8 cellular contexts compared by ENCODE assay signal in genomic region chrX:13087322-13088154, GRCh38. TPM values are rescaled to one million over a fixed set of nuclear protein-coding genes. Genes with fewer than 3 reads are reported as not detected.
DNase-seq lines count a peak whose midpoint lies in the region; ATAC-seq and TF ChIP-seq lines count a peak whose summit lies in the region.

No MANE protein-coding gene starts in this region.

- TF ChIP-seq CTCF in Panc1 (IDR thresholded peaks at IDR 0.05) (no peak), osteocyte (IDR thresholded peaks at IDR 0.05) (no peak)

- intact Hi-C loops in Panc1 (cut with micrococcal nuclease; ENCODE audit: unreplicated experiment) = no loop called here

- no peaks in the 10 kb centered on the region for H3K36me3 Mint-ChIP-seq in activated naive CD4-positive, alpha-beta T cell treated with anti-CD3 and anti-CD28 coated beads, Interleukin-2, amount 50 U/mL, for 24 hours
- H3K36me3 Mint-ChIP-seq in osteocyte (ENCODE audit: unreplicated experiment) = no peaks in the 10 kb centered on the region

- H3K4me1 ChIP-seq in Panc1 (ENCODE audit: control insufficient read depth, insufficient read depth, low read length) = no peaks in the 10 kb centered on the region

- in situ Hi-C loops in Panc1 (cut with HindIII; ENCODE audit: low pct_unique_long_range_greater_than_20kb, low sequenced_read_pairs) = no loop called here

- H3K4me3 ChIP-seq in Panc1 (ENCODE audit: low read depth in 2 of 2, low read length in 2 of 2) = no peak overlapping the region

- BruUV-seq in Panc1 (replicated peaks; lab: Mats Ljungman, UMichigan) = no TSS peak

- H3K4me3 Mint-ChIP-seq in activated naive CD4-positive, alpha-beta T cell treated with anti-CD3 and anti-CD28 coated beads, Interleukin-2, amount 50 U/mL, for 24 hours = peak overlapping the region; percentile 86
- H3K4me3 Mint-ChIP-seq in osteocyte (ENCODE audit: unreplicated experiment) = no peak overlapping the region

- no peaks in the 10 kb centered on the region for H3K27me3 ChIP-seq in Panc1 (ENCODE audit: control insufficient read depth, insufficient read depth, low read length)

- H3K4me1 Mint-ChIP-seq in activated naive CD4-positive, alpha-beta T cell treated with anti-CD3 and anti-CD28 coated beads, Interleukin-2, amount 50 U/mL, for 24 hours = peaks cover 92% of the 10 kb centered on the region
- H3K4me1 Mint-ChIP-seq in osteocyte (ENCODE audit: unreplicated experiment) = peaks cover 8% of the 10 kb centered on the region

- peak overlapping the region; percentile 34; the same call in 1 of the 2 replicates for H3K27ac ChIP-seq in Panc1 (ENCODE audit: low read length)

- no peaks in the 10 kb centered on the region for H3K27me3 Mint-ChIP-seq in activated naive CD4-positive, alpha-beta T cell treated with anti-CD3 and anti-CD28 coated beads, Interleukin-2, amount 50 U/mL, for 24 hours
- no peaks in the 10 kb centered on the region for H3K27me3 Mint-ChIP-seq in osteocyte (ENCODE audit: unreplicated experiment)

- H3K27ac Mint-ChIP-seq in activated naive CD4-positive, alpha-beta T cell treated with anti-CD3 and anti-CD28 coated beads, Interleukin-2, amount 50 U/mL, for 24 hours = peak overlapping the region; percentile 99
- peak overlapping the region; percentile 6 for H3K27ac Mint-ChIP-seq in osteocyte (ENCODE audit: unreplicated experiment)

- DNase-seq in Panc1 (ENCODE audit: low read depth, low spot score) (no peak), osteocyte (ENCODE audit: extremely low spot score, unreplicated experiment) (no peak), UCSD-AML1 (lab: John Stamatoyannopoulos, UW; ENCODE audit: unreplicated experiment) (no peak), NCI-H2081 (lab: John Stamatoyannopoulos, UW) (no peak), SHP77 treated with DMSO at 0.1 percent for 48 hours (lab: John Stamatoyannopoulos, UW) (no peak)

- POLR2A ChIA-PET in Panc1 (lab: Charles Lee) = no interaction called here

- H3K9me3 Mint-ChIP-seq in activated naive CD4-positive, alpha-beta T cell treated with anti-CD3 and anti-CD28 coated beads, Interleukin-2, amount 50 U/mL, for 24 hours = no peaks in the 10 kb centered on the region
- H3K9me3 Mint-ChIP-seq in osteocyte (ENCODE audit: unreplicated experiment) = no peaks in the 10 kb centered on the region

- no peaks in the 10 kb centered on the region for H3K36me3 ChIP-seq in Panc1 (ENCODE audit: control insufficient read depth, insufficient read depth, low read length)

- ATAC-seq in GM18867 (IDR thresholded peaks at IDR 0.05; ENCODE audit: unreplicated experiment) = peak; percentile 81
- ATAC-seq in HG02943 (IDR thresholded peaks at IDR 0.05; ENCODE audit: low read depth, unreplicated experiment) = peak; percentile 81
- 0 out of 2 replicates have a peak, but pooled peaks have one; percentile 30 for ATAC-seq in Panc1

- CTCF ChIA-PET in Panc1 (lab: Charles Lee) = no interaction called here

- H3K9me3 ChIP-seq in Panc1 (ENCODE audit: control insufficient read depth, insufficient read depth, low read depth, low read length) = no peaks in the 10 kb centered on the region

RNA-seq across cellular contexts. Expression of gene FAM9C, which starts 43.1 kb away (rescaled TPM):
- total RNA-seq in Panc1 (2021; ENCODE audit: unreplicated experiment) = not detected
- not detected for polyA plus RNA-seq in Panc1 (2012; ENCODE audit: insufficient read length)
- total RNA-seq in osteocyte = not detected in 2 replicates

Comparison
In these comparisons a context has a peak if more than half of its experiments do, and no peak if none do; other contexts are left out.
1. ATAC-seq: peak in every context shown above with its lines; median percentile 81 in GM18867; 81 in HG02943; 30 in Panc1.